ENCODE assay signal across 1 cellular context in genomic region chr1:117758444-117759316, GRCh38.
TF ChIP-seq lines count a peak whose summit lies in the region.

No MANE protein-coding gene starts in this region.

TF ChIP-seq in IMR-90, 13 proteins besides CTCF, POLR2A, EP300 and RAD21:
- TF ChIP-seq RCOR1 (IDR thresholded peaks at IDR 0.05; ENCODE audit: insufficient replicate concordance, low read length) = no peak
- TF ChIP-seq USF2 (IDR thresholded peaks at IDR 0.05; ENCODE audit: low read depth, low read length) = no peak
- TF ChIP-seq MAFK (IDR thresholded peaks at IDR 0.05; ENCODE audit: low read depth, low read length) = no peak
- no peak for TF ChIP-seq BHLHE40 (IDR thresholded peaks at IDR 0.05; ENCODE audit: low read depth, low read length)
- TF ChIP-seq CHD1 (IDR thresholded peaks at IDR 0.05; ENCODE audit: low read depth, low read length) = no peak
- TF ChIP-seq MAZ (IDR thresholded peaks at IDR 0.05; ENCODE audit: borderline replicate concordance, low read depth, low read length) = peak; percentile 35; the same call in 1 of the 2 replicates
- TF ChIP-seq MXI1 (IDR thresholded peaks at IDR 0.05; ENCODE audit: borderline replicate concordance, low read depth, low read length) = peak; percentile 63; the same call in 1 of the 2 replicates
- TF ChIP-seq CEBPB (IDR thresholded peaks at IDR 0.05; ENCODE audit: low read depth, low read length) = no peak
- TF ChIP-seq RFX5 (IDR thresholded peaks at IDR 0.05; ENCODE audit: low read depth, low read length) = no peak
- no peak for TF ChIP-seq ELK1 (IDR thresholded peaks at IDR 0.05; ENCODE audit: borderline replicate concordance, low read depth, low read length)
- no peak for TF ChIP-seq FOS (IDR thresholded peaks at IDR 0.05; ENCODE audit: low read depth, low read length)
- TF ChIP-seq SMC3 (IDR thresholded peaks at IDR 0.05; ENCODE audit: low read depth, low read length) = peak; percentile 81
- TF ChIP-seq NFE2L2 (IDR thresholded peaks at IDR 0.05; ENCODE audit: low read depth, low read length) = no peak
